ENCODE assay signal across 8 cellular contexts in the genomic region with DNA sequence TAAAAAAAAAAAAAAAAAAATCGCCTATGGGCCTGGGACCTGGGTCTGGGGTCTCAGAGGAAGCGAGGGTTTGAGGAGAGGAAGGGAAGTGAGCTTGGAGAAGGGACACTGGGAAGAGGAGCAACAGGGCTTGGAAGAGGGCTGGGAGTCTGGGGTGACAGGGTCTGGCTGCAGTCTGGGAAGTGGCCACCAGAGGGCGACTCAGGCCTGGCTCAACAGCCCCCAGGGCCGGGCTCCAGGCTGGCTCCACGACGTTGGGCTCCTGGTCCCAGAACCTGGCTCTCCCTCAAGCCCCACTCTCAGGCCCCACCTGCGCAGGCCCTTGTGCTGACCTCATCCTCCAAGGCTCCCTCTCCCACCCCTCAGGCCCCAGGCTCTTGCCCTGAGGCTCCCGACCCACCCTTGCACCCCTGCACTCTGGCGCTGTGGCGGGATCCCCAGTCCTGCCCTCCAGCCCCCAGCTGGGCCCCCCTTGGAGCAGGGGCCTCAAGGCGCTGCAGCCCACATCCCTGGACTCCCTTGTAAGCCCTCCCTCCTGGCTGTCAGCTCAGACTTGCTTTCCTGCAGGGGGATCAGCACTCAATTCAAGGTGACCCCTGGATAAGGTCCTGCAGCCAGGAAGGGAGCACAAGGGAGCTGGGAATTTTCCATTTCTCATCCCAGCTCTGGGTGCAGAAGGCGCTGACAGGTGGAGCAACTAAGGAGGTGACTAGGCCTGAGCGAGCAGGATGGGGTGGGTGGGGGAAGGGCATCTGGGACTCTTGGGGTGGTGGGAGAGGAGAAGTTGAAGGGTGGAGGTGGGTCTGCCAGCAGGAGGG. TPM values are rescaled to one million over a fixed set of nuclear protein-coding genes. Genes with fewer than 3 reads are reported as not detected.
DNase-seq lines count a peak whose midpoint lies in the region; ATAC-seq and TF ChIP-seq lines count a peak whose summit lies in the region.

No MANE protein-coding gene starts in this region.

- no peaks in the 10 kb centered on the region for H3K27me3 ChIP-seq in endodermal cell (ENCODE audit: control insufficient read depth, insufficient read depth, low read length, poor library complexity, severe bottlenecking)

- H3K27me3 Mint-ChIP-seq in endodermal cell (ENCODE audit: insufficient read depth), result no peaks in the 10 kb centered on the region

- no peaks in the 10 kb centered on the region for H3K9me3 ChIP-seq in endodermal cell (ENCODE audit: control insufficient read depth, low read length)

- peak; percentile 94 for TF ChIP-seq CTCF in endodermal cell (conservative IDR thresholded peaks at IDR 0.05)

- H3K4me3 Mint-ChIP-seq in endodermal cell, result no peak overlapping the region

- no peak for ATAC-seq in HG03108 (IDR thresholded peaks at IDR 0.05; ENCODE audit: unreplicated experiment)

- no peak overlapping the region for H3K9ac ChIP-seq in endodermal cell (ENCODE audit: extremely low read depth, low read length, poor library complexity, severe bottlenecking)

- no peak overlapping the region for H3K4me3 ChIP-seq in endodermal cell (ENCODE audit: low read length)

- peaks cover 14% of the 10 kb centered on the region for H3K36me3 Mint-ChIP-seq in endodermal cell (ENCODE audit: low read depth)

- peaks cover 23% of the 10 kb centered on the region for H3K36me3 ChIP-seq in endodermal cell (ENCODE audit: control insufficient read depth, insufficient read depth, low read length)

- peaks cover 2% of the 10 kb centered on the region for H3K4me1 Mint-ChIP-seq in endodermal cell

- H3K4me1 ChIP-seq in endodermal cell (ENCODE audit: control insufficient read depth, insufficient read depth, low read length), result no peaks in the 10 kb centered on the region

- DNase-seq in ELR (ENCODE audit: low read depth) (peak; percentile 74), HK-2 (ENCODE audit: unreplicated experiment) (peak; percentile 88), NOMO-1 treated with dmso at 0.1 percent for 144 hours (lab: John Stamatoyannopoulos, UW; ENCODE audit: unreplicated experiment) (peak; percentile 52), endodermal cell (peak; percentile 98), middle frontal gyrus (ENCODE audit: extremely low spot score, low spot score) (peak; percentile 67)
- peak; percentile 90 for DNase-seq in activated CD8-positive, alpha-beta memory T cell treated with anti-CD3 and anti-CD28 coated beads, Interleukin-2, amount 50 U/mL, for 4 hours
- DNase-seq in stimulated activated CD8-positive, alpha-beta memory T cell treated with anti-CD3 and anti-CD28 coated beads, Interleukin-4, amount 100 ng/mL, for 24 hours (ENCODE audit: low read depth), result peak; percentile 76

- H3K9me3 Mint-ChIP-seq in endodermal cell, result no peaks in the 10 kb centered on the region

- WGBS in endodermal cell (ENCODE audit: insufficient coverage in 1 of 2, insufficient read length in 1 of 2), 2 experiments, result 33 to 38% methylated on average over 2 to 13 of the region's 13 CpGs

- H3K27ac Mint-ChIP-seq in endodermal cell, result no peak overlapping the region

- H3K27ac ChIP-seq in endodermal cell (ENCODE audit: low read depth, low read length), result no peak overlapping the region

RNA-seq across cellular contexts. Expression of a gene that starts 5.4 kb away (rescaled TPM):
- 1 to 10 TPM; 1.3 to 1.5 TPM for total RNA-seq in endodermal cell
- polyA plus RNA-seq in endodermal cell (2013, experiment 1 of 2), result 1.4 TPM
- 0.83 TPM for polyA plus RNA-seq in endodermal cell (2013, experiment 2 of 2)

RNA-seq across cellular contexts. Expression of a gene that starts 9.6 kb away (rescaled TPM):
- 10 to 100 TPM; 30.9 to 35.2 TPM for total RNA-seq in endodermal cell
- polyA plus RNA-seq in endodermal cell (2013, experiment 1 of 2), result 23.5 TPM
- polyA plus RNA-seq in endodermal cell (2013, experiment 2 of 2), result 25.1 TPM

RNA-seq across cellular contexts. Expression of a gene that starts 14.3 kb away (rescaled TPM):
- 1 to 10 TPM; 7.9 to 9.3 TPM for total RNA-seq in endodermal cell
- 10.5 TPM for polyA plus RNA-seq in endodermal cell (2013, experiment 1 of 2)
- polyA plus RNA-seq in endodermal cell (2013, experiment 2 of 2), result 11.1 TPM

RNA-seq across cellular contexts. Expression of a gene that starts 33.1 kb away (rescaled TPM):
- 10 to 100 TPM; 43.8 to 65.6 TPM for total RNA-seq in endodermal cell
- polyA plus RNA-seq in endodermal cell (2013, experiment 1 of 2), result 46.4 TPM
- polyA plus RNA-seq in endodermal cell (2013, experiment 2 of 2), result 47.1 TPM

RNA-seq across cellular contexts. Expression of a gene that starts 39.8 kb away (rescaled TPM):
- total RNA-seq in endodermal cell, result 10 to 100 TPM; 32.9 to 48.0 TPM
- polyA plus RNA-seq in endodermal cell (2013, experiment 1 of 2), result 37.6 TPM
- polyA plus RNA-seq in endodermal cell (2013, experiment 2 of 2), result 34.8 TPM
